Comparison of ENCODE assay signal across 8 cellular contexts in genomic region chr11:121591405-121592033, GRCh38.
DNase-seq lines count a peak whose midpoint lies in the region; ATAC-seq and TF ChIP-seq lines count a peak whose summit lies in the region.

No MANE protein-coding gene starts in this region.

- DNase-seq in D341Med (ENCODE audit: low spot score) (peak; percentile 78), NCI-H446 (lab: John Stamatoyannopoulos, UW) (peak; percentile 52 to 84), choroid plexus epithelial cell (ENCODE audit: low read depth) (peak; percentile 88), left lobe of liver (ENCODE audit: low spot score) (peak; percentile 67)
- DNase-seq in activated CD4-positive, alpha-beta T cell treated with anti-CD3 and anti-CD28 coated beads for 48 hours, result peak; percentile 79
- peak; percentile 13 to 62 (median 47) for DNase-seq in stimulated activated CD4-positive, alpha-beta T cell treated with anti-CD3 and anti-CD28 coated beads, TNF-alpha, amount 100 ng/mL, for 4 hours (ENCODE audit: low read depth in 3 of 3)

- ATAC-seq in HG02973 (IDR thresholded peaks at IDR 0.05; ENCODE audit: unreplicated experiment), result peak; percentile 37
- ATAC-seq in left lobe of liver, result peak; percentile 74
- ATAC-seq in GM18519 (IDR thresholded peaks at IDR 0.05; ENCODE audit: low FRiP score, unreplicated experiment), result no peak

- no peak overlapping the region for H3K4me3 ChIP-seq in choroid plexus epithelial cell (ENCODE audit: low read depth, low read length)

- peak; percentile 92 for TF ChIP-seq CTCF in choroid plexus epithelial cell (conservative IDR thresholded peaks at IDR 0.05; ENCODE audit: low read depth, low read length)
